Comparison of ENCODE assay signal across 30 cellular contexts in the genomic region with DNA sequence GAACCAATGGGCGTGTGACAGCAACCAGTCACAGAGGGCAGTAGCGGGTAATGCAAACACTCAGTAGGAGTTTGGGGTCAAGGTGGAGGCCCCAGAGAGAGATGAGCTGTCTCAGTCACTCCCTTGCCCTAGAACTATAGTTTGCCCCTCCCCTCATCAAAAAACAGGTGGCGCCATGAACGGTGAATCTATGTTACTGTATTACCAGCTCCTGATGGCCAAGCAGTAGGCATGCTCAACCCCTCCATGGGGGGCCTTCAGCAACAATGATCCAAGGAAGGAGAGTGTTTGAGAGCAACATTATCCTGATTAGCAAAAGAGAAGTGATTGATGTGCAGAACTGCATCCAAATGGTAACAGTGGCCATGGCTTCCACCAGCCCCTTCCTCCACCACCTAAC. TPM values are rescaled to one million over a fixed set of nuclear protein-coding genes. Genes with fewer than 3 reads are reported as not detected.
DNase-seq lines count a peak whose midpoint lies in the region; ATAC-seq and TF ChIP-seq lines count a peak whose summit lies in the region.
"Had no signal": no experiment of that assay in that cellular context is flagged by ENCODE, and none has a peak within 500 bp of the region (broad histone marks: within the 10 kb centered on the region; RNA-seq: fewer than 3 reads in every experiment).

No MANE protein-coding gene starts in this region.

- peaks cover 30 to 93% (median 72%) of the 10 kb centered on the region in 4 donors for H3K4me1 Mint-ChIP-seq in CD4-positive, CD25-positive, alpha-beta regulatory T cell
- H3K4me1 Mint-ChIP-seq in CD4-positive, alpha-beta T cell (ENCODE audit: low read depth), result peaks cover 94% of the 10 kb centered on the region
- peaks cover 80% of the 10 kb centered on the region for H3K4me1 Mint-ChIP-seq in activated CD4-positive, alpha-beta memory T cell treated with anti-CD3 and anti-CD28 coated beads, Interleukin-2, amount 10 ng/mL, durations not matched to agents 7 days and 5 days

- peak overlapping the region in 2 of 4 donors; percentile 33 to 38 for H3K4me3 Mint-ChIP-seq in CD4-positive, CD25-positive, alpha-beta regulatory T cell
- peak overlapping the region; percentile 82 for H3K4me3 Mint-ChIP-seq in CD4-positive, alpha-beta T cell
- no peak overlapping the region for H3K4me3 Mint-ChIP-seq in activated CD4-positive, alpha-beta memory T cell treated with anti-CD3 and anti-CD28 coated beads, Interleukin-2, amount 10 ng/mL, durations not matched to agents 7 days and 5 days
- H3K4me3 Mint-ChIP-seq: memory B cell, neural crest cell had no signal

- H3K27ac Mint-ChIP-seq in CD4-positive, CD25-positive, alpha-beta regulatory T cell, result peak overlapping the region in 2 of 3 donors; percentile 90 to 94
- H3K27ac Mint-ChIP-seq in CD4-positive, alpha-beta T cell, result peak overlapping the region; percentile 96
- peak overlapping the region; percentile 76 for H3K27ac Mint-ChIP-seq in activated CD4-positive, alpha-beta memory T cell treated with anti-CD3 and anti-CD28 coated beads, Interleukin-2, amount 10 ng/mL, durations not matched to agents 7 days and 5 days
- H3K27ac Mint-ChIP-seq: memory B cell had no signal

- peaks cover 45% of the 10 kb centered on the region for H3K36me3 Mint-ChIP-seq in CD4-positive, CD25-positive, alpha-beta regulatory T cell
- peaks cover 77% of the 10 kb centered on the region for H3K36me3 Mint-ChIP-seq in CD4-positive, alpha-beta T cell (ENCODE audit: low read depth)
- peaks cover 68% of the 10 kb centered on the region for H3K36me3 Mint-ChIP-seq in activated CD4-positive, alpha-beta memory T cell treated with anti-CD3 and anti-CD28 coated beads, Interleukin-2, amount 10 ng/mL, durations not matched to agents 7 days and 5 days (ENCODE audit: low read depth)

- no peaks in the 10 kb centered on the region for H3K27me3 Mint-ChIP-seq in CD4-positive, CD25-positive, alpha-beta regulatory T cell
- H3K27me3 Mint-ChIP-seq in CD4-positive, alpha-beta T cell, result no peaks in the 10 kb centered on the region
- H3K27me3 Mint-ChIP-seq in activated CD4-positive, alpha-beta memory T cell treated with anti-CD3 and anti-CD28 coated beads, Interleukin-2, amount 10 ng/mL, durations not matched to agents 7 days and 5 days, result no peaks in the 10 kb centered on the region
- H3K27me3 Mint-ChIP-seq: activated CD4-positive, alpha-beta T cell treated with anti-CD3 and anti-CD28 coated beads, Interleukin-2, amount 10 ng/mL, durations not matched to agents 24 days and 14 days had no signal

- intact Hi-C loops in CD4-positive, alpha-beta T cell (cut with DNase I, micrococcal nuclease), result loop anchor here in 1 of 2 experiments (5.0 kb wide), 1 partner anchor 68 kb away; no protein-coding TSS in a partner anchor
- intact Hi-C loops in dorsolateral prefrontal cortex (cut with DNase I), result no loop called here

- H3K4me1 ChIP-seq in CD4-positive, CD25-positive, alpha-beta regulatory T cell (ENCODE audit: control insufficient read depth, insufficient read depth, low read length, poor library complexity, severe bottlenecking), result peaks cover 72% of the 10 kb centered on the region
- H3K4me1 ChIP-seq: pancreas, suprapubic skin, upper lobe of right lung had no signal

- H3K36me3 ChIP-seq in CD4-positive, CD25-positive, alpha-beta regulatory T cell (ENCODE audit: control insufficient read depth, insufficient read depth, low read length), result no peaks in the 10 kb centered on the region
- H3K36me3 ChIP-seq: cardiac muscle cell, colonic mucosa, pancreas, suprapubic skin, upper lobe of right lung had no signal

- H3K27ac ChIP-seq in CD4-positive, CD25-positive, alpha-beta regulatory T cell (ENCODE audit: insufficient read depth, low read length, poor library complexity, severe bottlenecking), result peak overlapping the region; percentile 81
- H3K27ac ChIP-seq in CD4-positive, alpha-beta T cell (ENCODE audit: low read depth, low read length), result peak overlapping the region; percentile 59
- H3K27ac ChIP-seq in dorsolateral prefrontal cortex, result peak overlapping the region in 41 of 59 donors; percentile 6 to 83 (median 60)
- H3K27ac ChIP-seq: BLaER1 treated with 17β-estradiol and CSF1 and Interleukin-3, amounts not matched to agents 10 nM and 100 nM; cardiac muscle cell; colonic mucosa; pancreas; suprapubic skin; upper lobe of right lung had no signal

- H3K9me3 Mint-ChIP-seq in CD4-positive, CD25-positive, alpha-beta regulatory T cell, result peaks cover 0 to 12% (median 2%) of the 10 kb centered on the region in 7 donors
- peaks cover 9% of the 10 kb centered on the region for H3K9me3 Mint-ChIP-seq in CD4-positive, alpha-beta T cell
- peaks cover 23% of the 10 kb centered on the region for H3K9me3 Mint-ChIP-seq in activated CD4-positive, alpha-beta memory T cell treated with anti-CD3 and anti-CD28 coated beads, Interleukin-2, amount 10 ng/mL, durations not matched to agents 7 days and 5 days
- H3K9me3 Mint-ChIP-seq: neural crest cell had no signal

- H3K4me3 ChIP-seq in CD4-positive, CD25-positive, alpha-beta regulatory T cell (ENCODE audit: low read depth, low read length), result no peak overlapping the region
- no peak overlapping the region for H3K4me3 ChIP-seq in dorsolateral prefrontal cortex
- H3K4me3 ChIP-seq: BLaER1 treated with 17β-estradiol and CSF1 and Interleukin-3, amounts not matched to agents 10 nM and 100 nM; cardiac muscle cell; colonic mucosa; pancreas; suprapubic skin; upper lobe of right lung had no signal

- CTCF ChIA-PET in CD4-positive, alpha-beta T cell (lab: Charles Lee), result interaction anchor here (3.9 kb wide), 1 partner anchor 75 kb away, joined by 17 read pairs; no protein-coding TSS in a partner anchor
- CTCF ChIA-PET in activated CD4-positive, alpha-beta memory T cell treated with anti-CD3 and anti-CD28 coated beads, Interleukin-2, amount 10 ng/mL, durations not matched to agents 7 days and 5 days (lab: Charles Lee), result interaction anchor here (1.2 to 2.5 kb wide), 2 partner anchors 14 to 75 kb away, joined by 4 to 10 read pairs; no protein-coding TSS in a partner anchor

- POLR2A ChIA-PET in CD4-positive, alpha-beta T cell (lab: Charles Lee), result interaction anchor here (0.6 to 10.7 kb wide), 10 partner anchors 9 to 325 kb away, joined by 3 to 138 read pairs (median 9); a partner anchor contains a TSS
- POLR2A ChIA-PET in activated CD4-positive, alpha-beta memory T cell treated with anti-CD3 and anti-CD28 coated beads, Interleukin-2, amount 10 ng/mL, durations not matched to agents 7 days and 5 days (lab: Charles Lee), result interaction anchor here (1.5 to 8.2 kb wide), 7 partner anchors 7 to 89 kb away, joined by 3 to 66 read pairs (median 12); no protein-coding TSS in a partner anchor

- peaks cover 0 to 3% of the 10 kb centered on the region in 2 experiments for H3K9me3 ChIP-seq in CD4-positive, CD25-positive, alpha-beta regulatory T cell (ENCODE audit: control insufficient read depth in 2 of 2, low read length in 2 of 2)
- peaks cover 9% of the 10 kb centered on the region for H3K9me3 ChIP-seq in CD4-positive, alpha-beta T cell (ENCODE audit: control insufficient read depth, low read length)
- H3K9me3 ChIP-seq: colonic mucosa, pancreas, suprapubic skin, upper lobe of right lung had no signal

- TF ChIP-seq CTCF in CD4-positive, alpha-beta T cell (IDR thresholded peaks at IDR 0.05), result no peak
- TF ChIP-seq CTCF in dorsolateral prefrontal cortex (IDR thresholded peaks at IDR 0.05 in 54 of 56, conservative IDR thresholded peaks at IDR 0.05 in 2 of 56; ENCODE audit: low read depth in 1 of 56, partially characterized antibody in 56 of 56), result no peak

- H3K27me3 ChIP-seq in CD4-positive, CD25-positive, alpha-beta regulatory T cell (ENCODE audit: control insufficient read depth, insufficient read depth, low read length), result no peaks in the 10 kb centered on the region
- H3K27me3 ChIP-seq in CD4-positive, alpha-beta T cell (ENCODE audit: control insufficient read depth, insufficient read depth, low read length), result no peaks in the 10 kb centered on the region
- H3K27me3 ChIP-seq in dorsolateral prefrontal cortex, result no peaks in the 10 kb centered on the region
- H3K27me3 ChIP-seq: BLaER1 treated with 17β-estradiol and CSF1 and Interleukin-3, amounts not matched to agents 10 nM and 100 nM; cardiac muscle cell; colonic mucosa; pancreas; upper lobe of right lung had no signal

- ATAC-seq in CD4-positive, CD25-positive, alpha-beta regulatory T cell (ENCODE audit: low read depth in 2 of 2), result no peak
- no peak for ATAC-seq in CD4-positive, alpha-beta T cell (ENCODE audit: poor library complexity)
- ATAC-seq in HG03045 (IDR thresholded peaks at IDR 0.05; ENCODE audit: unreplicated experiment), result no peak
- ATAC-seq: esophagus mucosa, pancreas, upper lobe of right lung had no signal

- DNase-seq in CD4-positive, CD25-positive, alpha-beta regulatory T cell, result no peak
- no peak for DNase-seq in CD4-positive, alpha-beta T cell
- DNase-seq in activated CD4-positive, alpha-beta memory T cell treated with anti-CD3 and anti-CD28 coated beads, Interleukin-2, amount 10 ng/mL, durations not matched to agents 7 days and 5 days, result no peak
- no peak for DNase-seq in dorsolateral prefrontal cortex
- no peak for DNase-seq in NCI-H1092 (lab: John Stamatoyannopoulos, UW)
- no peak for DNase-seq in epidermal melanocyte (ENCODE audit: insufficient read length, low spot score)
- DNase-seq: activated CD4-positive, alpha-beta T cell treated with anti-CD3 and anti-CD28 coated beads, Interleukin-2, amount 10 ng/mL, durations not matched to agents 24 days and 14 days; activated gamma-delta T cell; Calu3; colonic mucosa; DND-41; GF-D8; MV-4-11; NCI-H146; NCI-H2107; NCI-H446; NCI-H774; pancreas; retina; small intestine; stimulated activated naive CD4-positive, alpha-beta T cell treated with Interleukin-2 at 50 U/mL for 16 hours; T-helper 9 cell; upper lobe of right lung had no signal

RNA-seq across cellular contexts. Expression of a gene that starts 30.4 kb away (rescaled TPM):
- 48.8 TPM for total RNA-seq in CD4-positive, CD25-positive, alpha-beta regulatory T cell
- polyA plus RNA-seq in CD4-positive, CD25-positive, alpha-beta regulatory T cell, result 10 to 100 TPM; 32.9 to 41.2 (median 38.7) TPM
- 100 to 1,000 TPM; 166 to 170 TPM for total RNA-seq in CD4-positive, alpha-beta T cell
- 10 to 100 TPM; 35.9 to 38.3 TPM for total RNA-seq in activated CD4-positive, alpha-beta memory T cell treated with anti-CD3 and anti-CD28 coated beads, Interleukin-2, amount 10 ng/mL, durations not matched to agents 7 days and 5 days
- 10 to 100 TPM in 61 of 120 experiments, 1 to 10 TPM in 59; 3.6 to 26.3 (median 10.1) TPM for total RNA-seq in dorsolateral prefrontal cortex
- total RNA-seq: cardiac muscle cell had no signal
- polyA plus RNA-seq: cardiac muscle cell had no signal

RNA-seq across cellular contexts. Expression of a gene that starts 55.0 kb away (rescaled TPM):
- total RNA-seq in CD4-positive, CD25-positive, alpha-beta regulatory T cell, result 2,468 TPM
- polyA plus RNA-seq in CD4-positive, CD25-positive, alpha-beta regulatory T cell, result over 10,000 TPM in 1 of 4 donors, 1,000 to 10,000 TPM in 3; 7,086 to 10,693 (median 8,015) TPM
- 1,000 to 10,000 TPM; 1,969 to 2,001 TPM for total RNA-seq in CD4-positive, alpha-beta T cell
- total RNA-seq in activated CD4-positive, alpha-beta memory T cell treated with anti-CD3 and anti-CD28 coated beads, Interleukin-2, amount 10 ng/mL, durations not matched to agents 7 days and 5 days, result 1,000 to 10,000 TPM; 5,686 to 5,768 TPM
- 1,000 to 10,000 TPM in 44 of 120 experiments, 100 to 1,000 TPM in 76; 441 to 1,542 (median 928) TPM for total RNA-seq in dorsolateral prefrontal cortex
